Comparison of ENCODE assay signal across 7 cellular contexts in the genomic region with DNA sequence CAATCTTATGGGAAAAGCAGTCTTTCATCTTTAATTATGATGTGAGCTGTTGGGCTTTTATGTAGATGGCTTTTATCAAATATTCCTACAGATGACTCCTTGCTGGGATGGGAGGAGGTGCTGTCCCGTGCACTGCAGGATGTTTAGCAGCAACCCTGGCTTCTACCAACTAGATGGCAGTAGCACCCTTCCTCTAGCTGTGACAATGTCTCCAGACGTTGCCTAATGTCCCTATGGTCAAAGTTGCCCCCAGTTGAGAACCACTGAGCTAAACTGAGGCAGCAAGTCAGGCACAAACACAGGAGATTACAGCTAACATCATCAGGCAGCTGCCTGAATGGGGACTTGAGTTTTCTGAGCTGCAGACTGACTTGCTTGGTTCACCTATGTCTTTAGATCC.
DNase-seq lines count a peak whose midpoint lies in the region; ATAC-seq and TF ChIP-seq lines count a peak whose summit lies in the region.

No MANE protein-coding gene starts in this region.

- no peaks in the 10 kb centered on the region for H3K9me2 ChIP-seq in neural cell (ENCODE audit: insufficient read depth, low read length)

- H4K5ac ChIP-seq in IMR-90 (ENCODE audit: low read depth, low read length): no peak overlapping the region

- CTCF ChIA-PET in IMR-90 (lab: Yijun Ruan, JAX): interaction anchor here (0.9 to 1.2 kb wide), 2 partner anchors 9 to 10 kb away, joined by 3 read pairs; no protein-coding TSS in a partner anchor

- H3K36me3 ChIP-seq in IMR-90 (ENCODE audit: control insufficient read depth, insufficient read depth, low read length) (no peaks in the 10 kb centered on the region), neural cell (ENCODE audit: insufficient read depth, low read length) (no peaks in the 10 kb centered on the region), MG63 (no peaks in the 10 kb centered on the region)

- TF ChIP-seq RAD21 in IMR-90 (IDR thresholded peaks at IDR 0.05; ENCODE audit: low read length) (peak; percentile 55), neural cell (conservative IDR thresholded peaks at IDR 0.05) (peak; percentile 35)

- no peak overlapping the region for H2BK5ac ChIP-seq in IMR-90 (ENCODE audit: low read depth, low read length, poor library complexity, severe bottlenecking)

- H3K4ac ChIP-seq in IMR-90 (ENCODE audit: low read depth, low read length): no peak overlapping the region

- peaks cover 1% of the 10 kb centered on the region for H3K36me3 Mint-ChIP-seq in chondrocyte (ENCODE audit: low read depth)

- H3K23ac ChIP-seq in IMR-90 (ENCODE audit: low read depth, low read length): no peak overlapping the region

- H3K18ac ChIP-seq in IMR-90 (ENCODE audit: low read depth, low read length): no peak overlapping the region

- H2BK120ac ChIP-seq in IMR-90 (ENCODE audit: low read depth, low read length): no peak overlapping the region

- peaks cover 4% of the 10 kb centered on the region for H3K27me3 Mint-ChIP-seq in chondrocyte (ENCODE audit: low read depth)

- H4K8ac ChIP-seq in IMR-90 (ENCODE audit: low read depth in 2 of 2, low read length in 2 of 2): no peak overlapping the region

- H3K9me1 ChIP-seq in IMR-90 (ENCODE audit: insufficient read depth, low read length): no peaks in the 10 kb centered on the region

- H3K4me3 ChIP-seq in IMR-90 (ENCODE audit: insufficient read depth, low read depth, low read length) (no peak overlapping the region), neural cell (ENCODE audit: low read length) (no peak overlapping the region), MG63 (no peak overlapping the region)

- H2BK15ac ChIP-seq in IMR-90 (ENCODE audit: low read depth, low read length): no peak overlapping the region

- H3K56ac ChIP-seq in IMR-90 (ENCODE audit: extremely low read depth, insufficient read depth, low read length): no peak overlapping the region

- no peak overlapping the region for H2AK9ac ChIP-seq in IMR-90 (replicated peaks; ENCODE audit: low read depth, low read length, poor library complexity)

- no peak overlapping the region for H3K4me3 Mint-ChIP-seq in chondrocyte (ENCODE audit: unreplicated experiment)

- TF ChIP-seq CTCF in IMR-90 (conservative IDR thresholded peaks at IDR 0.05; ENCODE audit: low read depth, low read length) (peak; percentile 42), chondrocyte (IDR thresholded peaks at IDR 0.05) (peak; percentile 80), neural cell (IDR thresholded peaks at IDR 0.05; ENCODE audit: poor library complexity, severe bottlenecking) (peak; percentile 36)

- no peak overlapping the region for H3K27ac ChIP-seq in IMR-90 (ENCODE audit: insufficient read depth, low read length)
- H3K27ac ChIP-seq in neural cell (ENCODE audit: low read length): no peak overlapping the region

- no peaks in the 10 kb centered on the region for H3F3A ChIP-seq in neural cell (ENCODE audit: insufficient read depth, low read length, poor library complexity, severe bottlenecking)

- H3K27me3 ChIP-seq in IMR-90 (ENCODE audit: control insufficient read depth, insufficient read depth, low read length) (no peaks in the 10 kb centered on the region), neural cell (ENCODE audit: insufficient read depth, low read depth, low read length) (no peaks in the 10 kb centered on the region), MG63 (no peaks in the 10 kb centered on the region; the same call in none of the 2 replicates)

- H3K9me3 ChIP-seq in IMR-90 (ENCODE audit: control insufficient read depth, insufficient read depth, low read length) (no peaks in the 10 kb centered on the region), neural cell (ENCODE audit: low read length) (no peaks in the 10 kb centered on the region), MG63 (no peaks in the 10 kb centered on the region)

- dilution Hi-C loops in IMR-90 (cut with HindIII; ENCODE audit: low sequenced_read_pairs, unreplicated experiment): no loop called here

- TF ChIP-seq EP300 in neural cell (conservative IDR thresholded peaks at IDR 0.05; ENCODE audit: poor library complexity, severe bottlenecking): no peak

- no peak overlapping the region for H3K27ac Mint-ChIP-seq in chondrocyte (ENCODE audit: unreplicated experiment)

- DNase-seq in IMR-90: peak; percentile 5
- DNase-seq in chondrocyte (ENCODE audit: low spot score): no peak
- no peak for DNase-seq in MG63

- ATAC-seq in GM18502 (IDR thresholded peaks at IDR 0.05; ENCODE audit: poor library complexity, unreplicated experiment) (peak; percentile 76), IMR-90 (ENCODE audit: low read depth) (peak; percentile 53; the same call in 1 of the 2 replicates), HG03025 (IDR thresholded peaks at IDR 0.05; ENCODE audit: low FRiP score, unreplicated experiment) (no peak), HG02938 (IDR thresholded peaks at IDR 0.05; ENCODE audit: unreplicated experiment) (no peak)

- H3K9ac ChIP-seq in IMR-90 (ENCODE audit: low read depth, low read length) (no peak overlapping the region), neural cell (ENCODE audit: low read length) (no peak overlapping the region)

- H3K4me2 ChIP-seq in IMR-90 (ENCODE audit: low read depth, low read length) (no peak overlapping the region), neural cell (ENCODE audit: low read length) (no peak overlapping the region)

- no peaks in the 10 kb centered on the region for H3K79me1 ChIP-seq in IMR-90 (ENCODE audit: low read depth in 1 of 2, low read length in 2 of 2)

- TF ChIP-seq POLR2A in IMR-90 (IDR thresholded peaks at IDR 0.05; ENCODE audit: low read depth, low read length): no peak

- H4K20me1 ChIP-seq in IMR-90 (ENCODE audit: insufficient read depth, low read length) (no peaks in the 10 kb centered on the region), neural cell (ENCODE audit: insufficient read depth) (no peaks in the 10 kb centered on the region)

- H2AK5ac ChIP-seq in IMR-90 (ENCODE audit: low read depth, low read length): no peak overlapping the region

- no TSS peak for BruUV-seq in IMR-90 (replicated peaks; lab: Mats Ljungman, UMichigan)

- peaks cover 6% of the 10 kb centered on the region for H3K9me3 Mint-ChIP-seq in chondrocyte (ENCODE audit: low read depth)

- no peak overlapping the region for H4K91ac ChIP-seq in IMR-90 (ENCODE audit: insufficient read depth, low read depth, low read length)

- H3K4me1 Mint-ChIP-seq in chondrocyte (ENCODE audit: low read depth): peaks cover 5% of the 10 kb centered on the region

- no CpG with 5 or more reads among the region's 2 CpGs for WGBS in IMR-90 (ENCODE audit: extremely low coverage in 2 of 2, insufficient read length in 1 of 2), 2 experiments

- in situ Hi-C loops in IMR-90 (cut with MboI; ENCODE audit: low sequenced_read_pairs): loop anchor here (25.0 kb wide), 1 partner anchor 483 kb away; no protein-coding TSS in a partner anchor

- H3K79me2 ChIP-seq in neural cell (replicated peaks; ENCODE audit: insufficient read depth, low read length): no peaks in the 10 kb centered on the region

- no peak overlapping the region for H3K14ac ChIP-seq in IMR-90 (replicated peaks; ENCODE audit: low read depth, low read length)

- POLR2A ChIA-PET in IMR-90 (lab: Charles Lee; ENCODE audit: unreplicated experiment): no interaction called here

- no peaks in the 10 kb centered on the region for H3K4me1 ChIP-seq in IMR-90 (ENCODE audit: control insufficient read depth, insufficient read depth, low read length)

- H2AFZ ChIP-seq in IMR-90 (replicated peaks; ENCODE audit: low read length, poor library complexity) (no peak overlapping the region), neural cell (ENCODE audit: low read depth, low read length) (no peak overlapping the region)

- intact Hi-C loops in IMR-90 (cut with micrococcal nuclease): loop anchor here (2.0 to 10.0 kb wide), 3 partner anchors 291 to 372 kb away; no protein-coding TSS in a partner anchor

- no peak overlapping the region for H2BK20ac ChIP-seq in IMR-90 (ENCODE audit: low read depth, low read length)

TF ChIP-seq in IMR-90, 13 proteins besides CTCF, POLR2A, EP300 and RAD21 (continues in another document):
- TF ChIP-seq SMC3 (IDR thresholded peaks at IDR 0.05; ENCODE audit: low read depth, low read length): peak; percentile 19; the same call in 1 of the 2 replicates
- TF ChIP-seq CHD1 (IDR thresholded peaks at IDR 0.05; ENCODE audit: low read depth, low read length): no peak
- no peak for TF ChIP-seq USF2 (IDR thresholded peaks at IDR 0.05; ENCODE audit: low read depth, low read length)
- no peak for TF ChIP-seq FOS (IDR thresholded peaks at IDR 0.05; ENCODE audit: low read depth, low read length)

TF ChIP-seq in neural cell, 6 proteins besides CTCF, POLR2A, EP300 and RAD21:
- no peak for TF ChIP-seq TAF1 (IDR thresholded peaks at IDR 0.05; ENCODE audit: low read depth)
- TF ChIP-seq SMC3 (conservative IDR thresholded peaks at IDR 0.05; ENCODE audit: poor library complexity): peak; percentile 40

Comparison
In these comparisons a context has a peak if more than half of its experiments do, and no peak if none do; other contexts are left out.
1. ATAC-seq: peak in GM18502 (single experiment) and IMR-90 (single experiment); none in HG03025 (single experiment) and HG02938 (single experiment).
2. Peak in every context shown above with its lines, with median percentiles within 50 percentile points of each other: CTCF ChIP-seq.